ENCODE assay signal across 9 cellular contexts in the genomic region with DNA sequence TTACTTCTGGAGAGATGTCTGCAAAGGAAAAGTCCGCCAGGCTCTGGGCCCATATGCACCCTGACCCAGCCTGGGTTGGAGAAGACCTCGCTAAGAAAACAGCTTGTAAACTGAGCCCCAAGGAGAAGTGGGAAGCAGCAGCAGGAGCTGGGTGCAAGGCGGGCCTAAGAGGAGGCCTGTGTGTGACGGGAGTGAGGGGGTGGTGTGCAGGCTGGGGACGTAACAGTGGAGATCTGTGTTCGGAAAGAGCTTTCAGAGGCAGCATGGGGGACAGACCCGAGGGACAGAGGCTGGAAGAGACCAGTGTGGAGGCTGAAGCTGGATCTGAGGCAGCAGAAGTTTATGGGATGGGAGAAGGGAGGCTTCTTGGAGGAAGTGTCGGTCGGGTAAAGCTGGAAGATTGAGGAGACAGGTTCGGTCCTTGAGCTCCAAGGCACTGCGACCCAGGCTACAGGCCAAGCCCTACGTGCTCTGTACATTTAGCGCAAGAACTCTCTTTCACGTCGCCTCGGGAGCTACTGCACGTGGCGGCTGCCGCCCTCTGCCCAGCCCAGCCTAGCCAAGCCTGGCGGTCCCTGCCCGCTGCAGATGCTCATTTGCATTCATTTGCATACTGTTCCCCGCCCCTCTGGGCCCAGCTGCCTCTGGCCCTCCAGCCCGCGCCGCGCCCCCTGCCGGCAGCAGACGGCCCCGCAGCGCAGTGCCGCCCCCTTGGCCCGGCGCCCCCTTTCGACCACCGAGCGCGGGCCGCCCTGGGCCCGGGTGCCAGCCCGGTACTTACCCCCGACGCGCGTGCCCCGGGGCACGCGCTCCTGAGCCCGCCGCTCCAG. TPM values are rescaled to one million over a fixed set of nuclear protein-coding genes. Genes with fewer than 3 reads are reported as not detected.
DNase-seq lines count a peak whose midpoint lies in the region; ATAC-seq and TF ChIP-seq lines count a peak whose summit lies in the region.
"Had no signal": no experiment of that assay in that cellular context is flagged by ENCODE, and none has a peak within 500 bp of the region (broad histone marks: within the 10 kb centered on the region; RNA-seq: fewer than 3 reads in every experiment).

No MANE protein-coding gene starts in this region.

- TF ChIP-seq POLR2A in uterus (IDR thresholded peaks at IDR 0.05) = no peak

- H3K36me3 Mint-ChIP-seq in Caco-2 (ENCODE audit: insufficient read depth, unreplicated experiment) (peaks cover 6% of the 10 kb centered on the region), neural crest cell (ENCODE audit: low read depth) (no peaks in the 10 kb centered on the region)
- H3K36me3 Mint-ChIP-seq in activated T-cell treated with anti-CD3 and anti-CD28 coated beads, Interleukin-2, amount 50 U/mL, for 24 hours (ENCODE audit: low read depth) = no peaks in the 10 kb centered on the region

- no peaks in the 10 kb centered on the region for H3K36me3 ChIP-seq in Caco-2 (ENCODE audit: control insufficient read depth, insufficient read depth, low read length)
- no peaks in the 10 kb centered on the region for H3K36me3 ChIP-seq in uterus

- H3K9me3 Mint-ChIP-seq in Caco-2 (ENCODE audit: unreplicated experiment) (no peaks in the 10 kb centered on the region), neural crest cell (no peaks in the 10 kb centered on the region)
- H3K9me3 Mint-ChIP-seq in activated T-cell treated with anti-CD3 and anti-CD28 coated beads, Interleukin-2, amount 50 U/mL, for 24 hours = no peaks in the 10 kb centered on the region

- no peaks in the 10 kb centered on the region for H3K4me1 ChIP-seq in Caco-2
- peaks cover 0 to 10% of the 10 kb centered on the region in 2 donors for H3K4me1 ChIP-seq in uterus

- H3K9me3 ChIP-seq in Caco-2 (no peaks in the 10 kb centered on the region), uterus (no peaks in the 10 kb centered on the region)

- peak overlapping the region; percentile 23 to 54 for H3K27ac ChIP-seq in uterus

- CTCF ChIA-PET in Caco-2 (lab: Charles Lee) = interaction anchor here (0.6 to 1.0 kb wide), 3 partner anchors 15 to 203 kb away, joined by 3 to 4 read pairs (median 3); no protein-coding TSS in a partner anchor

- ATAC-seq in HG03354 (IDR thresholded peaks at IDR 0.05; ENCODE audit: poor library complexity, severe bottlenecking, unreplicated experiment) = no peak

- POLR2A ChIA-PET in Caco-2 (lab: Charles Lee) = interaction anchor here (0.5 kb wide), 1 partner anchor 78 kb away, joined by 3 read pairs; no protein-coding TSS in a partner anchor

- H3K4me3 ChIP-seq in Caco-2 (ENCODE audit: low read depth, low read length) (peak overlapping the region; percentile 35), foreskin fibroblast (ENCODE audit: low read depth in 1 of 2, low read length in 2 of 2) (peak overlapping the region; percentile 37 to 48), uterus (peak overlapping the region; percentile 48 to 51)

- intact Hi-C loops in Caco-2 (cut with micrococcal nuclease; ENCODE audit: unreplicated experiment) (no loop called here), uterus (cut with DNase I; ENCODE audit: low total_unique reads) (no loop called here)

- no peaks in the 10 kb centered on the region for H3K27me3 ChIP-seq in Caco-2 (replicated peaks; ENCODE audit: control insufficient read depth, insufficient read depth, low read length)
- no peaks in the 10 kb centered on the region for H3K27me3 ChIP-seq in uterus

- TF ChIP-seq CTCF in Caco-2 (IDR thresholded peaks at IDR 0.05; ENCODE audit: insufficient read depth in 1 of 2, low read depth in 1 of 2, low read length in 1 of 2, severe bottlenecking in 1 of 2, unreplicated experiment in 1 of 2) (peak in 1 of 2 experiments; percentile 61), LNCAP (IDR thresholded peaks at IDR 0.05) (peak; percentile 34; the same call in 1 of the 2 replicates), foreskin fibroblast (IDR thresholded peaks at IDR 0.05; ENCODE audit: low read depth, low read length) (no peak), neural crest cell (conservative IDR thresholded peaks at IDR 0.05) (peak; percentile 83), uterus (IDR thresholded peaks at IDR 0.05) (peak in 3 of 4 experiments; percentile 15 to 52 (median 41))

- peak in 1 of 2 experiments; percentile 62 for DNase-seq in Caco-2
- peak; percentile 66 for DNase-seq in activated T-cell treated with anti-CD3 and anti-CD28 coated beads, Interleukin-2, amount 50 U/mL, for 24 hours
- peak in 1 of 2 donors; percentile 54 for DNase-seq in foreskin fibroblast
- DNase-seq in neural crest cell (ENCODE audit: low read depth, low spot score) = peak; percentile 67
- no peak for DNase-seq in uterus
- DNase-seq in HK-2 (ENCODE audit: unreplicated experiment) = no peak

- BruUV-seq in Caco-2 (replicated peaks; lab: Mats Ljungman, UMichigan) = no TSS peak

- H3K4me1 Mint-ChIP-seq in Caco-2 (ENCODE audit: low read depth, unreplicated experiment) (peaks cover 8% of the 10 kb centered on the region), neural crest cell (peaks cover 11% of the 10 kb centered on the region)
- H3K4me1 Mint-ChIP-seq in activated T-cell treated with anti-CD3 and anti-CD28 coated beads, Interleukin-2, amount 50 U/mL, for 24 hours (ENCODE audit: low read depth) = peaks cover 6% of the 10 kb centered on the region

- peaks cover 2% of the 10 kb centered on the region for H3K27me3 Mint-ChIP-seq in Caco-2 (ENCODE audit: insufficient read depth, unreplicated experiment)
- H3K27me3 Mint-ChIP-seq in activated T-cell treated with anti-CD3 and anti-CD28 coated beads, Interleukin-2, amount 50 U/mL, for 24 hours = peaks cover 83% of the 10 kb centered on the region
- H3K27me3 Mint-ChIP-seq in neural crest cell (ENCODE audit: low read depth) = peaks cover 68% of the 10 kb centered on the region

- H3K4me3 Mint-ChIP-seq in Caco-2 (ENCODE audit: unreplicated experiment) (peak overlapping the region; percentile 73), neural crest cell (peak overlapping the region; percentile 74)
- H3K4me3 Mint-ChIP-seq in activated T-cell treated with anti-CD3 and anti-CD28 coated beads, Interleukin-2, amount 50 U/mL, for 24 hours = peak overlapping the region; percentile 23

- H3K27ac Mint-ChIP-seq in Caco-2 (ENCODE audit: unreplicated experiment) (no peak overlapping the region), neural crest cell (ENCODE audit: unreplicated experiment) (no peak overlapping the region)
- no peak overlapping the region for H3K27ac Mint-ChIP-seq in activated T-cell treated with anti-CD3 and anti-CD28 coated beads, Interleukin-2, amount 50 U/mL, for 24 hours

RNA-seq across cellular contexts. Expression of gene HPCA, which starts 6.3 kb away (rescaled TPM):
- total RNA-seq in Caco-2 (2022) = 0.53 TPM in 1 of 2 replicates, not detected in the other
- 0.86 and 1.2 TPM in 2 replicates for total RNA-seq in neural crest cell
- total RNA-seq in uterus = under 1 TPM in 2 of 4 donors, not detected in 2; 0.76 to 0.79 TPM
- total RNA-seq: NCI-H460 had no signal

RNA-seq across cellular contexts. Expression of gene TMEM54, which starts 8.6 kb away (rescaled TPM):
- total RNA-seq in Caco-2 (2022) = 48.1 and 50.1 TPM in 2 replicates
- 2.7 and 2.8 TPM in 2 replicates for total RNA-seq in neural crest cell
- total RNA-seq in uterus = 10 to 100 TPM; 18.4 to 57.4 (median 34.8) TPM

RNA-seq across cellular contexts. Expression of gene FNDC5, which starts 21.9 kb away (rescaled TPM):
- 0.67 and 1.1 TPM in 2 replicates for total RNA-seq in Caco-2 (2022)
- 26.8 and 28.7 TPM in 2 replicates for total RNA-seq in neural crest cell
- total RNA-seq in uterus = 10 to 100 TPM in 1 of 4 donors, 1 to 10 TPM in 2, not detected in 1; 1.2 to 71.1 (median 3.7) TPM

Comparison
In these comparisons a context has a peak if more than half of its experiments do, and no peak if none do; other contexts are left out.
1. DNase-seq: peak in activated T-cell treated with anti-CD3 and anti-CD28 coated beads, Interleukin-2, amount 50 U/mL, for 24 hours (single experiment) and neural crest cell (single experiment); none in uterus (0 of 2) and HK-2 (single experiment).
2. H3K4me3 Mint-ChIP-seq: peak in every context shown above with its lines; median percentile 74 in neural crest cell; 73 in Caco-2; 23 in activated T-cell treated with anti-CD3 and anti-CD28 coated beads, Interleukin-2, amount 50 U/mL, for 24 hours.
3. Peak in every context shown above with its lines, with median percentiles within 50 percentile points of each other: H3K4me3 ChIP-seq.